In genomic region chr5:72203251-72203845, GRCh38 we compare ENCODE assay signal across 20 cellular contexts.
"Had no signal": no experiment of that assay in that cellular context is flagged by ENCODE, and none has a peak within 500 bp of the region (broad histone marks: within the 10 kb centered on the region; RNA-seq: fewer than 3 reads in every experiment).

No MANE protein-coding gene starts in this region.

- DNase-seq: activated CD4-positive, alpha-beta memory T cell treated with anti-CD3 and anti-CD28 coated beads, Interleukin-2, amount 10 ng/mL, durations not matched to agents 7 days and 5 days; activated CD8-positive, alpha-beta memory T cell treated with anti-CD3 and anti-CD28 coated beads, Interleukin-2, amount 50 U/mL, for 4 hours; activated gamma-delta T cell treated with Interleukin-2 at 50 U/mL for 16 hours; activated naive CD8-positive, alpha-beta T cell treated with anti-CD3 and anti-CD28 coated beads for 36 hours; activated T-cell treated with anti-CD3 and anti-CD28 coated beads, Interleukin-2, amount 50 U/mL, for 72 hours; anterior cingulate cortex; dermis blood vessel endothelial cell; hypothalamus; left cardiac atrium; lower lobe of right lung; naive thymus-derived CD4-positive, alpha-beta T cell; occipital lobe; psoas muscle; sigmoid colon; stimulated activated CD4-positive, alpha-beta T cell treated with anti-CD3 and anti-CD28 coated beads, Interleukin-2, amount 100 ng/mL, for 48 hours; stimulated activated naive CD4-positive, alpha-beta T cell treated with Interleukin-2 at 50 U/mL for 16 hours; T1000; upper lobe of left lung had no signal

- H3K27me3 Mint-ChIP-seq: activated naive CD8-positive, alpha-beta T cell treated with anti-CD3 and anti-CD28 coated beads for 36 hours had no signal

- H3K27me3 ChIP-seq: sigmoid colon, upper lobe of left lung had no signal

- H3K9me3 ChIP-seq: lower lobe of right lung, psoas muscle, sigmoid colon, upper lobe of left lung had no signal

- H3K4me1 Mint-ChIP-seq: activated CD4-positive, alpha-beta memory T cell treated with anti-CD3 and anti-CD28 coated beads, Interleukin-2, amount 10 ng/mL, durations not matched to agents 7 days and 5 days; central memory CD8-positive, alpha-beta T cell; naive thymus-derived CD4-positive, alpha-beta T cell had no signal

- H3K27ac Mint-ChIP-seq: activated CD4-positive, alpha-beta memory T cell treated with anti-CD3 and anti-CD28 coated beads, Interleukin-2, amount 10 ng/mL, durations not matched to agents 7 days and 5 days; activated naive CD8-positive, alpha-beta T cell treated with anti-CD3 and anti-CD28 coated beads for 36 hours; activated T-cell treated with anti-CD3 and anti-CD28 coated beads, Interleukin-2, amount 50 U/mL, for 72 hours; naive thymus-derived CD4-positive, alpha-beta T cell had no signal

- H3K27ac ChIP-seq: lower lobe of right lung, psoas muscle, sigmoid colon, upper lobe of left lung had no signal

- ATAC-seq: activated T-cell treated with anti-CD3 and anti-CD28 coated beads, Interleukin-2, amount 50 U/mL, for 72 hours; esophagus mucosa; left cardiac atrium; lower lobe of right lung; naive thymus-derived CD4-positive, alpha-beta T cell; psoas muscle had no signal

- H3K4me3 ChIP-seq: lower lobe of right lung, psoas muscle, sigmoid colon, upper lobe of left lung had no signal

- H3K4me3 Mint-ChIP-seq: activated CD4-positive, alpha-beta memory T cell treated with anti-CD3 and anti-CD28 coated beads, Interleukin-2, amount 10 ng/mL, durations not matched to agents 7 days and 5 days; activated naive CD8-positive, alpha-beta T cell treated with anti-CD3 and anti-CD28 coated beads for 36 hours; activated T-cell treated with anti-CD3 and anti-CD28 coated beads, Interleukin-2, amount 50 U/mL, for 72 hours; central memory CD8-positive, alpha-beta T cell; naive thymus-derived CD4-positive, alpha-beta T cell had no signal

- H3K4me1 ChIP-seq: lower lobe of right lung, psoas muscle, sigmoid colon, upper lobe of left lung had no signal

- H3K9me3 Mint-ChIP-seq: activated naive CD8-positive, alpha-beta T cell treated with anti-CD3 and anti-CD28 coated beads for 36 hours; central memory CD8-positive, alpha-beta T cell had no signal

- H3K36me3 ChIP-seq: upper lobe of left lung had no signal
